ENCODE assay signal across 27 cellular contexts in genomic region chr2:1360132-1360531, GRCh38. TPM values are rescaled to one million over a fixed set of nuclear protein-coding genes. Genes with fewer than 3 reads are reported as not detected.
"Had no signal": no experiment of that assay in that cellular context is flagged by ENCODE, and none has a peak within 500 bp of the region (broad histone marks: within the 10 kb centered on the region; RNA-seq: fewer than 3 reads in every experiment).

No MANE protein-coding gene starts in this region.

- H3K36me3 ChIP-seq: colonic mucosa, heart left ventricle, spleen, transverse colon had no signal

- ATAC-seq: heart left ventricle; left colon; left ventricle myocardium superior; natural killer cell treated with Interleukin-12 subunit alpha and Interleukin-12 subunit beta and Interleukin-15 and Interleukin-18, amount 100 ng/mL, for 72 hours; sciatic nerve; stimulated activated memory B cell treated with anti-CD40 and anti-IgM and Interleukin-4, amounts not matched to agents 10 μg/mL and 1 μg/mL and 100 μg/mL, for 72 hours; stimulated activated naive CD8-positive, alpha-beta T cell treated with anti-CD3 and anti-CD28 coated beads, Interleukin-15, amount 100 ng/mL, for 72 hours had no signal

- H3K9me3 ChIP-seq: colonic mucosa, heart left ventricle, spleen, testis, transverse colon had no signal

- H3K4me3 ChIP-seq: colonic mucosa, heart left ventricle, lung, spleen, testis, transverse colon had no signal

- H3K27me3 ChIP-seq: colonic mucosa, heart left ventricle, spleen, testis, transverse colon had no signal

- DNase-seq: colonic mucosa; dermis blood vessel endothelial cell; effector CD4-positive, alpha-beta T cell; endodermal cell; heart left ventricle; hippocampal formation; left colon; left ventricle myocardium superior; mesenchymal stem cell; midbrain; spleen; stimulated activated CD4-positive, alpha-beta T cell treated with anti-CD3 and anti-CD28 coated beads, Interleukin-15, amount 100 ng/mL, for 24 hours; stimulated activated CD4-positive, alpha-beta T cell treated with anti-CD3 and anti-CD28 coated beads, Interleukin-1b, Interleukin-23, amount 100 ng/mL, for 48 hours; stimulated activated CD4-positive, alpha-beta T cell treated with anti-CD3 and anti-CD28 coated beads, Interleukin-4, amount 100 ng/mL, for 24 hours; stimulated activated naive CD8-positive, alpha-beta T cell treated with anti-CD3 and anti-CD28 coated beads, Interleukin-15, amount 100 ng/mL, for 72 hours; testis; transverse colon had no signal

- H3K4me1 ChIP-seq: colonic mucosa, heart left ventricle, spleen, testis, transverse colon had no signal

- H3K27ac ChIP-seq: colonic mucosa, heart left ventricle, spleen, testis, transverse colon had no signal

RNA-seq across cellular contexts. Expression of gene TPO, which starts 53.1 kb away (rescaled TPM):
- total RNA-seq: dermis blood vessel endothelial cell; endodermal cell; endothelial cell of umbilical vein; fibroblast of lung; glomerular endothelial cell; kidney epithelial cell; natural killer cell treated with Interleukin-12 subunit alpha and Interleukin-12 subunit beta and Interleukin-15 and Interleukin-18, amount 100 ng/mL, for 72 hours; pulmonary artery endothelial cell; skeletal muscle tissue had no signal
- polyA plus RNA-seq: endothelial cell of umbilical vein, fibroblast of lung had no signal
